Comparison of ENCODE assay signal across 23 cellular contexts in the genomic region with DNA sequence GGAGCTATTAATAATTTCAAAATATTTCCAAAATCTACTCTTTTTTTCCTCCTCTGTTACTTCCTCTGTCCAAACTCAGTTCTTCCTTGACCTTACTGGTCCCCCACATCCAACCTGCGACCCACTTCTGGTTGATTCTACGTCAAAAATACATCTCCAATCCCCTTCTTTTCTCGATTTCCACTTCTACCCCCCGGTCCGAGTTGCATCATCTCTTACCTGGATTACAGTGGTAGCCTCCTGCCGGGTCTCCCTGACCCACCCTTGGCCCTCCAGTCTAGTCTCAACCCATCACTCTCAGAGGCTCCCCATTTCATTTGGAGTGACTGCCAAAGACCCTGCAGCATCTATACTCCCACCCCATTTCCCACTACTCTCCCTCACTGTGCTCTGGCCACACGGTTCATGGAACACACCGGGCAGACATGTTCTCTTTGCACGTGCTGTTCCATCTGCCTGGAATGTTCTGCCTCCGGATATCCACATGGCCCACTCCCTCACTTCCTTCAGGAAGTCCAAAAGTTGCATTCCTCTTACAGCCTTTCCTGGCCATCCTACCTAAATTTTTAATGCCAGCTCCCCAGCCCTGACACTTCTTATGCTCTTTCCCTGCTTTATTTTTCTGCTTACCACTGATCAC. TPM values are rescaled to one million over a fixed set of nuclear protein-coding genes. Genes with fewer than 3 reads are reported as not detected.
A peak's percentile ranks its signal among the peaks of the same experiment; 100 is the strongest.
DNase-seq lines count a peak whose midpoint lies in the region; ATAC-seq and TF ChIP-seq lines count a peak whose summit lies in the region.
"Had no signal": no experiment of that assay in that cellular context is flagged by ENCODE, and none has a peak within 500 bp of the region (broad histone marks: within the 10 kb centered on the region; RNA-seq: fewer than 3 reads in every experiment).

No MANE protein-coding gene starts in this region.

- no peak overlapping the region for H4K91ac ChIP-seq in neuronal stem cell (ENCODE audit: low read depth, low read length, poor library complexity)

- H2BK120ac ChIP-seq in neuronal stem cell (ENCODE audit: low read depth, low read length): no peak overlapping the region

- H3K4me1 ChIP-seq in neuronal stem cell (ENCODE audit: control insufficient read depth in 2 of 2, insufficient read depth in 1 of 2, low read depth in 1 of 2, low read length in 2 of 2) (peaks cover 0 to 4% of the 10 kb centered on the region in 2 donors), sigmoid colon (no peaks in the 10 kb centered on the region)

- H3K4ac ChIP-seq in neuronal stem cell (ENCODE audit: low read length): no peak overlapping the region

- TF ChIP-seq POLR2A in sigmoid colon (IDR thresholded peaks at IDR 0.05): no peak

- no peaks in the 10 kb centered on the region for H3K9me3 Mint-ChIP-seq in activated naive CD4-positive, alpha-beta T cell treated with anti-CD3 and anti-CD28 coated beads for 36 hours
- no peaks in the 10 kb centered on the region for H3K9me3 Mint-ChIP-seq in IgD-negative memory B cell
- H3K9me3 Mint-ChIP-seq in CD14-positive monocyte: peaks cover 0 to 3% (median 0%) of the 10 kb centered on the region in 7 donors

- H2AFZ ChIP-seq in neuronal stem cell (ENCODE audit: low read length): no peak overlapping the region
- H2AFZ ChIP-seq: GM23248 had no signal

- no peak overlapping the region for H3K23ac ChIP-seq in neuronal stem cell (ENCODE audit: low read depth, low read length, poor library complexity)

- no peaks in the 10 kb centered on the region for H3K36me3 ChIP-seq in neuronal stem cell (replicated peaks in 1 of 2; ENCODE audit: control insufficient read depth in 2 of 2, insufficient read depth in 2 of 2, low read length in 2 of 2)
- no peaks in the 10 kb centered on the region for H3K36me3 ChIP-seq in sigmoid colon
- H3K36me3 ChIP-seq: neutrophil had no signal

- H3K27ac ChIP-seq in neuronal stem cell (replicated peaks; ENCODE audit: low read length) (no peak overlapping the region), sigmoid colon (no peak overlapping the region)
- H3K27ac ChIP-seq: C4-2B, coronary artery, GM23248, neutrophil had no signal

- no peaks in the 10 kb centered on the region for H3K27me3 Mint-ChIP-seq in activated naive CD4-positive, alpha-beta T cell treated with anti-CD3 and anti-CD28 coated beads for 36 hours (ENCODE audit: low read depth)
- H3K27me3 Mint-ChIP-seq in IgD-negative memory B cell (no peaks in the 10 kb centered on the region), CD14-positive monocyte (ENCODE audit: low read depth in 3 of 3) (peaks cover 0 to 3% (median 2%) of the 10 kb centered on the region in 3 donors)

- peak overlapping the region; percentile 7 for H4K8ac ChIP-seq in neuronal stem cell (ENCODE audit: low read depth, low read length)

- DNase-seq in activated naive CD4-positive, alpha-beta T cell treated with anti-CD3 and anti-CD28 coated beads for 36 hours: no peak
- DNase-seq in activated naive CD4-positive, alpha-beta T cell treated with Interleukin-2 at 50 U/mL for 16 hours: no peak
- DNase-seq in dermis microvascular lymphatic vessel endothelial cell (ENCODE audit: low read depth in 2 of 2) (peak; percentile 20 to 76), neuronal stem cell (ENCODE audit: low spot score) (no peak), CD14-positive monocyte (ENCODE audit: low spot score) (no peak), sigmoid colon (no peak)
- DNase-seq: ACHN; activated CD4-positive, alpha-beta T cell treated with anti-CD3 and anti-CD28 coated beads for 48 hours; GF-D8; GM23248; heart left ventricle; KBM-7; mucosa of descending colon; NCI-H146; NCI-H2171 treated with DMSO at 0.1 percent for 48 hours; NCI-H526 treated with DMSO at 0.1 percent for 48 hours; stimulated activated CD8-positive, alpha-beta memory T cell treated with anti-CD3 and anti-CD28 coated beads, Interleukin-4, amount 100 ng/mL, for 48 hours had no signal

- TF ChIP-seq EP300 in sigmoid colon (IDR thresholded peaks at IDR 0.05): no peak

- H3K27ac Mint-ChIP-seq in activated naive CD4-positive, alpha-beta T cell treated with anti-CD3 and anti-CD28 coated beads for 36 hours: peak overlapping the region; percentile 68
- H3K27ac Mint-ChIP-seq in IgD-negative memory B cell (peak overlapping the region in 2 of 3 donors; percentile 23 to 83), CD14-positive monocyte (peak overlapping the region in 1 of 7 donors; percentile 45)

- peaks cover 4% of the 10 kb centered on the region for H3K36me3 Mint-ChIP-seq in activated naive CD4-positive, alpha-beta T cell treated with anti-CD3 and anti-CD28 coated beads for 36 hours (ENCODE audit: low read depth)
- H3K36me3 Mint-ChIP-seq in IgD-negative memory B cell (peaks cover 5% of the 10 kb centered on the region), CD14-positive monocyte (no peaks in the 10 kb centered on the region)

- H3K27me3 ChIP-seq in neuronal stem cell (ENCODE audit: control insufficient read depth in 3 of 3, insufficient read depth in 3 of 3, low read depth in 1 of 3, low read length in 3 of 3): no peaks in the 10 kb centered on the region
- H3K27me3 ChIP-seq in sigmoid colon: no peaks in the 10 kb centered on the region
- H3K27me3 ChIP-seq: heart left ventricle, neutrophil had no signal

- H3K4me3 Mint-ChIP-seq in activated naive CD4-positive, alpha-beta T cell treated with anti-CD3 and anti-CD28 coated beads for 36 hours: no peak overlapping the region
- peak overlapping the region in 1 of 4 donors; percentile 37 for H3K4me3 Mint-ChIP-seq in IgD-negative memory B cell
- no peak overlapping the region for H3K4me3 Mint-ChIP-seq in CD14-positive monocyte

- H2BK15ac ChIP-seq in neuronal stem cell (ENCODE audit: low read length): no peak overlapping the region

- H3K9ac ChIP-seq in neuronal stem cell (ENCODE audit: low read depth, low read length, poor library complexity): no peak overlapping the region
- H3K9ac ChIP-seq: GM23248 had no signal

- intact Hi-C loops in activated naive CD4-positive, alpha-beta T cell treated with anti-CD3 and anti-CD28 coated beads for 36 hours (cut with micrococcal nuclease): no loop called here
- intact Hi-C loops in CD14-positive monocyte (cut with micrococcal nuclease): loop anchor here in 1 of 2 donors (2.0 kb wide), 1 partner anchor 17 kb away; no protein-coding TSS in a partner anchor
- intact Hi-C loops in sigmoid colon (cut with DNase I): no loop called here

- H2AK5ac ChIP-seq in neuronal stem cell (ENCODE audit: low read depth, low read length): no peak overlapping the region

- H3K4me3 ChIP-seq in neuronal stem cell (ENCODE audit: low read length in 2 of 2): no peak overlapping the region
- no peak overlapping the region for H3K4me3 ChIP-seq in sigmoid colon
- H3K4me3 ChIP-seq: coronary artery, GM23248, heart left ventricle, mucosa of descending colon had no signal

- WGBS in neuronal stem cell (ENCODE audit: extremely low coverage in 2 of 2, insufficient read length in 2 of 2, insufficient replicate concordance in 1 of 2), 2 donors: 100% methylated on average over 4 of the region's 10 CpGs; no CpG with 5 or more reads in 1 of the 2 donors
- WGBS in sigmoid colon, 2 donors: 86 to 90% methylated on average over 10 of the region's 10 CpGs

- no peak overlapping the region for H2BK12ac ChIP-seq in neuronal stem cell (ENCODE audit: low read length)

- no peak overlapping the region for H3K18ac ChIP-seq in neuronal stem cell (ENCODE audit: low read length)

- CTCF ChIA-PET in activated naive CD4-positive, alpha-beta T cell treated with anti-CD3 and anti-CD28 coated beads for 36 hours (lab: Charles Lee): interaction anchor here (1.1 to 1.5 kb wide), 3 partner anchors 16 to 96 kb away, joined by 3 to 4 read pairs (median 4); no protein-coding TSS in a partner anchor

- H3K4me2 ChIP-seq in neuronal stem cell (ENCODE audit: insufficient read depth, low read length, poor library complexity, severe bottlenecking): no peak overlapping the region

- H3K79me1 ChIP-seq in neuronal stem cell (ENCODE audit: low read depth, low read length): peaks cover 1% of the 10 kb centered on the region

- no peak overlapping the region for H2BK5ac ChIP-seq in neuronal stem cell (ENCODE audit: low read length)

- H3K4me1 Mint-ChIP-seq in activated naive CD4-positive, alpha-beta T cell treated with anti-CD3 and anti-CD28 coated beads for 36 hours (ENCODE audit: low read depth): peaks cover 62% of the 10 kb centered on the region
- H3K4me1 Mint-ChIP-seq in IgD-negative memory B cell: peaks cover 5 to 10% (median 6%) of the 10 kb centered on the region in 3 donors
- H3K4me1 Mint-ChIP-seq in CD14-positive monocyte: peaks cover 13% of the 10 kb centered on the region

- H3K9me3 ChIP-seq in neuronal stem cell (replicated peaks in 1 of 2; ENCODE audit: control insufficient read depth in 2 of 2, insufficient read depth in 1 of 2, low read depth in 1 of 2, low read length in 2 of 2) (peaks cover 0 to 1% of the 10 kb centered on the region in 2 donors), sigmoid colon (no peaks in the 10 kb centered on the region)
- H3K9me3 ChIP-seq: heart left ventricle, mucosa of descending colon, neutrophil had no signal

- no peak overlapping the region for H3K14ac ChIP-seq in neuronal stem cell (ENCODE audit: low read length)

- no peak for TF ChIP-seq CTCF in CD14-positive monocyte (IDR thresholded peaks at IDR 0.05)
- TF ChIP-seq CTCF in sigmoid colon (IDR thresholded peaks at IDR 0.05): no peak

- ATAC-seq in HG03460 (IDR thresholded peaks at IDR 0.05; ENCODE audit: unreplicated experiment): no peak
- ATAC-seq: left lobe of liver, mucosa of descending colon had no signal

RNA-seq across cellular contexts. Expression of a gene that starts 6.1 kb away (rescaled TPM):
- total RNA-seq in activated naive CD4-positive, alpha-beta T cell treated with anti-CD3 and anti-CD28 coated beads for 36 hours: 1,000 to 10,000 TPM; 1,152 to 1,165 TPM
- polyA plus RNA-seq in IgD-negative memory B cell (309 TPM), CD14-positive monocyte (100 to 1,000 TPM; 259 to 273 TPM), sigmoid colon (100 to 1,000 TPM in 1 of 3 donors, 10 to 100 TPM in 2; 43.2 to 144 (median 46.7) TPM)
- total RNA-seq in dermis microvascular lymphatic vessel endothelial cell (31.3 and 55.6 TPM in 2 replicates), sigmoid colon (100 to 1,000 TPM in 3 of 4 donors, 10 to 100 TPM in 1; 75.1 to 125 (median 110) TPM)
- 14.7 TPM for polyA plus RNA-seq in neuronal stem cell (2013, experiment 1 of 2)
- polyA plus RNA-seq in neuronal stem cell (2013, experiment 2 of 2): 15.1 TPM

RNA-seq across cellular contexts. Expression of a gene that starts 26.4 kb away (rescaled TPM):
- 10 to 100 TPM; 49.8 TPM for total RNA-seq in activated naive CD4-positive, alpha-beta T cell treated with anti-CD3 and anti-CD28 coated beads for 36 hours
- polyA plus RNA-seq in IgD-negative memory B cell: 9.6 TPM
- total RNA-seq in dermis microvascular lymphatic vessel endothelial cell: 14.8 and 18.8 TPM in 2 replicates
- 16.2 TPM for polyA plus RNA-seq in neuronal stem cell (2013, experiment 1 of 2)
- polyA plus RNA-seq in neuronal stem cell (2013, experiment 2 of 2): 15.3 TPM
- 1 to 10 TPM; 2.7 to 3.9 TPM for polyA plus RNA-seq in CD14-positive monocyte
- 1 to 10 TPM; 2.9 to 5.4 (median 4.6) TPM for total RNA-seq in sigmoid colon
- 10 to 100 TPM in 1 of 3 donors, 1 to 10 TPM in 2; 4.2 to 14.0 (median 9.6) TPM for polyA plus RNA-seq in sigmoid colon

RNA-seq across cellular contexts. Expression of a gene that starts 26.8 kb away (rescaled TPM):
- total RNA-seq in activated naive CD4-positive, alpha-beta T cell treated with anti-CD3 and anti-CD28 coated beads for 36 hours: 10 to 100 TPM; 24.0 to 27.4 TPM
- polyA plus RNA-seq in IgD-negative memory B cell (9.8 TPM), CD14-positive monocyte (10 to 100 TPM; 13.6 to 16.2 TPM), sigmoid colon (10 to 100 TPM in 1 of 3 donors, 1 to 10 TPM in 2; 7.8 to 14.6 (median 9.4) TPM)
- total RNA-seq in dermis microvascular lymphatic vessel endothelial cell (28.5 and 34.3 TPM in 2 replicates), sigmoid colon (10 to 100 TPM in 3 of 4 donors, 1 to 10 TPM in 1; 9.9 to 15.5 (median 13.7) TPM)
- 15.9 TPM for polyA plus RNA-seq in neuronal stem cell (2013, experiment 1 of 2)
- 15.4 TPM for polyA plus RNA-seq in neuronal stem cell (2013, experiment 2 of 2)

RNA-seq across cellular contexts. Expression of a gene that starts 52.5 kb away (rescaled TPM):
- total RNA-seq in activated naive CD4-positive, alpha-beta T cell treated with anti-CD3 and anti-CD28 coated beads for 36 hours: 1 to 10 TPM; 8.3 to 8.4 TPM
- polyA plus RNA-seq in IgD-negative memory B cell: 1.5 TPM
- 1.3 and 2.0 TPM in 2 replicates for total RNA-seq in dermis microvascular lymphatic vessel endothelial cell
- polyA plus RNA-seq in neuronal stem cell (2013, experiment 1 of 2): 26.2 TPM
- 26.0 TPM for polyA plus RNA-seq in neuronal stem cell (2013, experiment 2 of 2)
- polyA plus RNA-seq in CD14-positive monocyte: under 1 TPM; 0.08 to 0.37 TPM
- total RNA-seq in sigmoid colon: 1 to 10 TPM; 2.1 to 10.0 (median 3.1) TPM
- polyA plus RNA-seq in sigmoid colon: 1 to 10 TPM in 1 of 3 donors, under 1 TPM in 2; 0.23 to 1.9 (median 0.60) TPM

Comparison
In these comparisons a context has a peak if more than half of its experiments do, and no peak if none do; other contexts are left out.
1. DNase-seq: peak in dermis microvascular lymphatic vessel endothelial cell (2 of 2); none in activated naive CD4-positive, alpha-beta T cell treated with anti-CD3 and anti-CD28 coated beads for 36 hours (single experiment), activated naive CD4-positive, alpha-beta T cell treated with Interleukin-2 at 50 U/mL for 16 hours (single experiment), neuronal stem cell (single experiment), CD14-positive monocyte (single experiment) and sigmoid colon (single experiment).
2. RNA of a gene that starts 6.1 kb away (total RNA-seq): 1,152 to 1,165 TPM in activated naive CD4-positive, alpha-beta T cell treated with anti-CD3 and anti-CD28 coated beads for 36 hours; 75.1 to 125 TPM in sigmoid colon and 31.3 to 55.6 TPM in dermis microvascular lymphatic vessel endothelial cell; every median in the first group is over 4 times any median in the second.